8 cellular contexts compared by ENCODE assay signal in genomic region chr1:26853156-26853555, GRCh38. TPM values are rescaled to one million over a fixed set of nuclear protein-coding genes. Genes with fewer than 3 reads are reported as not detected.
A peak's percentile ranks its signal among the peaks of the same experiment; 100 is the strongest.
DNase-seq lines count a peak whose midpoint lies in the region; ATAC-seq, FAIRE-seq and TF ChIP-seq lines count a peak whose summit lies in the region.

No MANE protein-coding gene starts in this region.

- DNase-seq in A673 (ENCODE audit: low spot score) (peak; percentile 83), GM13976 (ENCODE audit: low spot score) (peak; percentile 83), NCI-H2227 (lab: John Stamatoyannopoulos, UW; ENCODE audit: unreplicated experiment) (peak; percentile 80), cerebellar cortex (ENCODE audit: low spot score) (peak; percentile 72), HepG2 (ENCODE audit: low spot score) (peak; percentile 76), cortex of kidney (lab: John Stamatoyannopoulos, UW) (no peak)
- peak; percentile 74 for DNase-seq in activated CD4-positive, alpha-beta T cell treated with anti-CD3 and anti-CD28 coated beads for 1 hour
- peak; percentile 75 for DNase-seq in stimulated activated CD4-positive, alpha-beta T cell treated with anti-CD3 and anti-CD28 coated beads, Interleukin-4, amount 100 ng/mL, for 48 hours (ENCODE audit: low read depth in 2 of 2)

- POLR2A ChIA-PET in A673 (lab: Charles Lee; ENCODE audit: low non-redundant PET) (no interaction called here), HepG2 (lab: Yijun Ruan, JAX) (no interaction called here)

- H3K4me1 ChIP-seq in A673 (ENCODE audit: insufficient read depth, low read length, poor library complexity, severe bottlenecking), result no peaks in the 10 kb centered on the region
- peaks cover 17% of the 10 kb centered on the region for H3K4me1 ChIP-seq in HepG2 (ENCODE audit: insufficient read depth, low read length)

- H3K4me2 ChIP-seq in HepG2 (ENCODE audit: low read depth, low read length), result no peak overlapping the region

- CTCF ChIA-PET in A673 (lab: Charles Lee) (no interaction called here), HepG2 (lab: Yijun Ruan, JAX; ENCODE audit: low intra/inter-chr PET ratio, low total read pairs) (interaction anchor here (2.1 kb wide), 1 partner anchor 25 kb away, joined by 26 read pairs; no protein-coding TSS in a partner anchor)

- no peak overlapping the region for H3K9ac ChIP-seq in HepG2 (ENCODE audit: insufficient read depth, low read depth, low read length)

- no peak overlapping the region for H2AFZ ChIP-seq in HepG2 (ENCODE audit: low read length)

- H3K9me3 ChIP-seq in A673 (ENCODE audit: low read depth, low read length, poor library complexity, severe bottlenecking), result no peaks in the 10 kb centered on the region
- H3K9me3 ChIP-seq in HepG2 (ENCODE audit: low read length), result no peaks in the 10 kb centered on the region

- H3K27ac ChIP-seq in A673 (ENCODE audit: low read depth, low read length, poor library complexity, severe bottlenecking) (no peak overlapping the region), HepG2 (ENCODE audit: extremely low read length, insufficient read depth, low read length) (no peak overlapping the region)

- H3K4me3 ChIP-seq in A673 (ENCODE audit: low read depth, low read length, poor library complexity, severe bottlenecking) (no peak overlapping the region), HepG2 (replicated peaks in 1 of 3; ENCODE audit: insufficient read depth in 1 of 3, low read depth in 2 of 3, low read length in 3 of 3) (no peak overlapping the region)

- peak; percentile 90 for FAIRE-seq in HepG2 (lab: Jason Lieb, UNC)

- TF ChIP-seq CTCF in A673 (conservative IDR thresholded peaks at IDR 0.05; ENCODE audit: low read depth, low read length), result peak; percentile 91
- peak; percentile 63 for TF ChIP-seq CTCF in GM13976 (IDR thresholded peaks at IDR 0.05; ENCODE audit: borderline replicate concordance, control extremely low read depth, extremely low read depth, insufficient read depth, missing control alignments)
- peak; percentile 93 for TF ChIP-seq CTCF in HepG2 (CRISPR knock-in tag; IDR thresholded peaks at IDR 0.05)

- TF ChIP-seq EP300 in HepG2 (IDR thresholded peaks at IDR 0.05; ENCODE audit: low read depth in 2 of 2, low read length in 2 of 2) (no peak), HepG2 (CRISPR knock-in tag; IDR thresholded peaks at IDR 0.05; ENCODE audit: borderline replicate concordance) (no peak)

- in situ Hi-C loops in GM13976 (cut with MboI; ENCODE audit: low sequenced_read_pairs, unreplicated experiment) (no loop called here), HepG2 (cut with HindIII; ENCODE audit: extremely low pct_ligation_motif_present, low pct_unique_long_range_greater_than_20kb) (no loop called here)

- BruUV-seq in A673 (replicated peaks; lab: Mats Ljungman, UMichigan) (no TSS peak), HepG2 (replicated peaks; lab: Mats Ljungman, UMichigan) (no TSS peak)

- H3K27me3 ChIP-seq in A673 (replicated peaks; ENCODE audit: insufficient read depth, low read depth, low read length, poor library complexity) (no peaks in the 10 kb centered on the region), HepG2 (ENCODE audit: control insufficient read depth in 1 of 2, insufficient read depth in 2 of 2, low read length in 2 of 2) (no peaks in the 10 kb centered on the region)

- 56% methylated on average over 3 of the region's 3 CpGs for WGBS in HepG2 (ENCODE audit: low lambda C conversion rate)

- TF ChIP-seq RAD21 in HepG2 (CRISPR knock-in tag; IDR thresholded peaks at IDR 0.05), result peak; percentile 90

- no peaks in the 10 kb centered on the region for H4K20me1 ChIP-seq in HepG2 (ENCODE audit: insufficient read depth, low read length)

- H3K79me2 ChIP-seq in HepG2 (ENCODE audit: insufficient read depth, low read length), result no peaks in the 10 kb centered on the region

- H3K36me3 ChIP-seq in A673 (ENCODE audit: insufficient read depth, low read length, poor library complexity, severe bottlenecking), result peaks cover 56% of the 10 kb centered on the region
- H3K36me3 ChIP-seq in HepG2 (replicated peaks in 1 of 2; ENCODE audit: control insufficient read depth in 1 of 2, insufficient read depth in 2 of 2, low read length in 2 of 2), result peaks cover 26 to 51% of the 10 kb centered on the region in 2 experiments

- no peak for TF ChIP-seq POLR2A in HepG2 (IDR thresholded peaks at IDR 0.05; ENCODE audit: insufficient read depth in 1 of 2, low read depth in 2 of 2, low read length in 2 of 2)

- ATAC-seq in HepG2, result peak; percentile 90

- intact Hi-C loops in A673 (cut with micrococcal nuclease; ENCODE audit: unreplicated experiment) (no loop called here), HepG2 (cut with micrococcal nuclease; ENCODE audit: unreplicated experiment) (loop anchor here (1.0 kb wide), 1 partner anchor 25 kb away; no protein-coding TSS in a partner anchor)

RNA-seq across cellular contexts. Expression of gene SFN, which starts 9.8 kb away (rescaled TPM):
- total RNA-seq in A673 (2021) (0.24 TPM in 1 of 2 replicates, not detected in the other), HepG2 (2016; rRNA removed; fragmentation: Illumina TruSeq; extraction: Trizol) (5.6 and 6.8 TPM in 2 replicates)
- 1.2 and 1.3 TPM in 2 replicates for total RNA-seq in HepG2 (2016; cell fraction: cytosol; rRNA removed; fragmentation: Illumina TruSeq; extraction: Trizol; ENCODE audit: low read depth)
- total RNA-seq in HepG2 (2016; cell fraction: insoluble cytoplasmic fraction; rRNA removed; fragmentation: Illumina TruSeq; extraction: Trizol), result 6.1 and 6.5 TPM in 2 replicates
- 2.4 and 2.5 TPM in 2 replicates for total RNA-seq in HepG2 (2016; cell fraction: membrane; rRNA removed; fragmentation: Illumina TruSeq; extraction: Trizol)
- 2.2 and 3.0 TPM in 2 replicates for total RNA-seq in HepG2 (2016; cell fraction: nucleus; rRNA removed; fragmentation: Illumina TruSeq; extraction: Trizol)
- 4.0 and 4.3 TPM in 2 replicates for polyA plus RNA-seq in HepG2 (2011; rRNA removed)
- 2.8 and 3.9 TPM in 2 replicates for polyA plus RNA-seq in HepG2 (2011; cell fraction: cytosol; rRNA removed)
- 1.8 and 2.5 TPM in 2 replicates for polyA plus RNA-seq in HepG2 (2011; cell fraction: nucleus; rRNA removed)
- 4.0 and 4.4 TPM in 2 replicates for polyA plus RNA-seq in HepG2 (2012)
- polyA plus RNA-seq in HepG2 (2016; cell fraction: cytosol; fragmentation: Illumina TruSeq; extraction: Trizol; ENCODE audit: low read depth), result 1.4 and 1.6 TPM in 2 replicates
- polyA plus RNA-seq in HepG2 (2016; cell fraction: insoluble cytoplasmic fraction; fragmentation: Illumina TruSeq; extraction: Trizol; ENCODE audit: low read depth), result 9.2 and 11.4 TPM in 2 replicates
- polyA plus RNA-seq in HepG2 (2016; cell fraction: membrane; fragmentation: Illumina TruSeq; extraction: Trizol; ENCODE audit: low read depth), result 2.1 and 2.5 TPM in 2 replicates
- 4.6 and 6.2 TPM in 2 replicates for polyA plus RNA-seq in HepG2 (2016; cell fraction: nucleus; fragmentation: Illumina TruSeq; extraction: Trizol; ENCODE audit: insufficient read depth, low read depth)
- polyA minus RNA-seq in HepG2 (2011; rRNA and poly(A)+ RNA removed; ENCODE audit: low replicate concordance), result 2.2 and 119 TPM in 2 replicates
- polyA minus RNA-seq in HepG2 (2011; cell fraction: cytosol; rRNA and poly(A)+ RNA removed), result 3.0 and 4.8 TPM in 2 replicates
- polyA minus RNA-seq in HepG2 (2011; cell fraction: nucleus; rRNA and poly(A)+ RNA removed), result 0.37 and 1.7 TPM in 2 replicates

RNA-seq across cellular contexts. Expression of gene ZDHHC18, which starts 26.7 kb away (rescaled TPM):
- total RNA-seq in A673 (2021) (27.9 and 31.5 TPM in 2 replicates), HepG2 (2016; rRNA removed; fragmentation: Illumina TruSeq; extraction: Trizol) (9.0 and 13.2 TPM in 2 replicates)
- 6.6 and 7.7 TPM in 2 replicates for total RNA-seq in HepG2 (2016; cell fraction: cytosol; rRNA removed; fragmentation: Illumina TruSeq; extraction: Trizol; ENCODE audit: low read depth)
- 7.9 and 11.9 TPM in 2 replicates for total RNA-seq in HepG2 (2016; cell fraction: insoluble cytoplasmic fraction; rRNA removed; fragmentation: Illumina TruSeq; extraction: Trizol)
- total RNA-seq in HepG2 (2016; cell fraction: membrane; rRNA removed; fragmentation: Illumina TruSeq; extraction: Trizol), result 21.8 and 26.5 TPM in 2 replicates
- 9.5 and 10.6 TPM in 2 replicates for total RNA-seq in HepG2 (2016; cell fraction: nucleus; rRNA removed; fragmentation: Illumina TruSeq; extraction: Trizol)
- 35.3 and 40.6 TPM in 2 replicates for polyA plus RNA-seq in HepG2 (2011; rRNA removed)
- 29.0 and 30.0 TPM in 2 replicates for polyA plus RNA-seq in HepG2 (2011; cell fraction: cytosol; rRNA removed)
- 32.6 and 39.8 TPM in 2 replicates for polyA plus RNA-seq in HepG2 (2011; cell fraction: nucleus; rRNA removed)
- polyA plus RNA-seq in HepG2 (2012), result 12.9 and 16.3 TPM in 2 replicates
- 13.9 and 14.2 TPM in 2 replicates for polyA plus RNA-seq in HepG2 (2016; cell fraction: cytosol; fragmentation: Illumina TruSeq; extraction: Trizol; ENCODE audit: low read depth)
- 13.2 and 16.6 TPM in 2 replicates for polyA plus RNA-seq in HepG2 (2016; cell fraction: insoluble cytoplasmic fraction; fragmentation: Illumina TruSeq; extraction: Trizol; ENCODE audit: low read depth)
- polyA plus RNA-seq in HepG2 (2016; cell fraction: membrane; fragmentation: Illumina TruSeq; extraction: Trizol; ENCODE audit: low read depth), result 30.8 and 32.0 TPM in 2 replicates
- 19.3 and 23.8 TPM in 2 replicates for polyA plus RNA-seq in HepG2 (2016; cell fraction: nucleus; fragmentation: Illumina TruSeq; extraction: Trizol; ENCODE audit: insufficient read depth, low read depth)
- polyA minus RNA-seq in HepG2 (2011; rRNA and poly(A)+ RNA removed; ENCODE audit: low replicate concordance), result 33.5 and 53.0 TPM in 2 replicates
- polyA minus RNA-seq in HepG2 (2011; cell fraction: cytosol; rRNA and poly(A)+ RNA removed), result 11.3 and 14.6 TPM in 2 replicates
- polyA minus RNA-seq in HepG2 (2011; cell fraction: nucleus; rRNA and poly(A)+ RNA removed), result 8.4 and 8.7 TPM in 2 replicates

RNA-seq across cellular contexts. Expression of gene GPN2, which starts 36.9 kb away (rescaled TPM):
- total RNA-seq in A673 (2021) (40.8 and 41.4 TPM in 2 replicates), HepG2 (2016; rRNA removed; fragmentation: Illumina TruSeq; extraction: Trizol) (19.3 and 22.9 TPM in 2 replicates)
- total RNA-seq in HepG2 (2016; cell fraction: cytosol; rRNA removed; fragmentation: Illumina TruSeq; extraction: Trizol; ENCODE audit: low read depth), result 1.8 and 2.5 TPM in 2 replicates
- 20.8 and 22.5 TPM in 2 replicates for total RNA-seq in HepG2 (2016; cell fraction: insoluble cytoplasmic fraction; rRNA removed; fragmentation: Illumina TruSeq; extraction: Trizol)
- 4.7 and 7.3 TPM in 2 replicates for total RNA-seq in HepG2 (2016; cell fraction: membrane; rRNA removed; fragmentation: Illumina TruSeq; extraction: Trizol)
- 10.8 and 13.7 TPM in 2 replicates for total RNA-seq in HepG2 (2016; cell fraction: nucleus; rRNA removed; fragmentation: Illumina TruSeq; extraction: Trizol)
- 38.9 and 41.8 TPM in 2 replicates for polyA plus RNA-seq in HepG2 (2011; rRNA removed)
- polyA plus RNA-seq in HepG2 (2011; cell fraction: cytosol; rRNA removed), result 16.3 and 25.9 TPM in 2 replicates
- 29.9 and 35.0 TPM in 2 replicates for polyA plus RNA-seq in HepG2 (2011; cell fraction: nucleus; rRNA removed)
- polyA plus RNA-seq in HepG2 (2012), result 14.4 and 15.5 TPM in 2 replicates
- 4.8 and 5.2 TPM in 2 replicates for polyA plus RNA-seq in HepG2 (2016; cell fraction: cytosol; fragmentation: Illumina TruSeq; extraction: Trizol; ENCODE audit: low read depth)
- polyA plus RNA-seq in HepG2 (2016; cell fraction: insoluble cytoplasmic fraction; fragmentation: Illumina TruSeq; extraction: Trizol; ENCODE audit: low read depth), result 31.8 and 35.9 TPM in 2 replicates
- polyA plus RNA-seq in HepG2 (2016; cell fraction: membrane; fragmentation: Illumina TruSeq; extraction: Trizol; ENCODE audit: low read depth), result 8.5 and 9.5 TPM in 2 replicates
- 31.5 and 47.0 TPM in 2 replicates for polyA plus RNA-seq in HepG2 (2016; cell fraction: nucleus; fragmentation: Illumina TruSeq; extraction: Trizol; ENCODE audit: insufficient read depth, low read depth)
- 46.8 and 68.0 TPM in 2 replicates for polyA minus RNA-seq in HepG2 (2011; rRNA and poly(A)+ RNA removed; ENCODE audit: low replicate concordance)
- polyA minus RNA-seq in HepG2 (2011; cell fraction: cytosol; rRNA and poly(A)+ RNA removed), result 18.6 and 24.9 TPM in 2 replicates
- polyA minus RNA-seq in HepG2 (2011; cell fraction: nucleus; rRNA and poly(A)+ RNA removed), result 11.1 and 15.8 TPM in 2 replicates

RNA-seq across cellular contexts. Expression of gene GPATCH3, which starts 47.1 kb away (rescaled TPM):
- total RNA-seq in A673 (2021) (17.5 and 19.5 TPM in 2 replicates), HepG2 (2016; rRNA removed; fragmentation: Illumina TruSeq; extraction: Trizol) (11.0 and 12.5 TPM in 2 replicates)
- 1.6 and 3.3 TPM in 2 replicates for total RNA-seq in HepG2 (2016; cell fraction: cytosol; rRNA removed; fragmentation: Illumina TruSeq; extraction: Trizol; ENCODE audit: low read depth)
- 11.4 and 14.1 TPM in 2 replicates for total RNA-seq in HepG2 (2016; cell fraction: insoluble cytoplasmic fraction; rRNA removed; fragmentation: Illumina TruSeq; extraction: Trizol)
- total RNA-seq in HepG2 (2016; cell fraction: membrane; rRNA removed; fragmentation: Illumina TruSeq; extraction: Trizol), result 8.6 and 9.5 TPM in 2 replicates
- 9.7 and 10.0 TPM in 2 replicates for total RNA-seq in HepG2 (2016; cell fraction: nucleus; rRNA removed; fragmentation: Illumina TruSeq; extraction: Trizol)
- polyA plus RNA-seq in HepG2 (2011; rRNA removed), result 6.8 and 8.3 TPM in 2 replicates
- 5.6 TPM in 2 replicates for polyA plus RNA-seq in HepG2 (2011; cell fraction: cytosol; rRNA removed)
- polyA plus RNA-seq in HepG2 (2011; cell fraction: nucleus; rRNA removed), result 12.9 and 16.4 TPM in 2 replicates
- polyA plus RNA-seq in HepG2 (2012), result 7.4 and 8.5 TPM in 2 replicates
- 3.5 and 4.5 TPM in 2 replicates for polyA plus RNA-seq in HepG2 (2016; cell fraction: cytosol; fragmentation: Illumina TruSeq; extraction: Trizol; ENCODE audit: low read depth)
- polyA plus RNA-seq in HepG2 (2016; cell fraction: insoluble cytoplasmic fraction; fragmentation: Illumina TruSeq; extraction: Trizol; ENCODE audit: low read depth), result 12.3 and 14.3 TPM in 2 replicates
- polyA plus RNA-seq in HepG2 (2016; cell fraction: membrane; fragmentation: Illumina TruSeq; extraction: Trizol; ENCODE audit: low read depth), result 6.7 and 7.6 TPM in 2 replicates
- polyA plus RNA-seq in HepG2 (2016; cell fraction: nucleus; fragmentation: Illumina TruSeq; extraction: Trizol; ENCODE audit: insufficient read depth, low read depth), result 18.7 and 22.1 TPM in 2 replicates
- polyA minus RNA-seq in HepG2 (2011; rRNA and poly(A)+ RNA removed; ENCODE audit: low replicate concordance), result 9.9 and 10.4 TPM in 2 replicates
- polyA minus RNA-seq in HepG2 (2011; cell fraction: cytosol; rRNA and poly(A)+ RNA removed), result 4.6 and 4.9 TPM in 2 replicates
- polyA minus RNA-seq in HepG2 (2011; cell fraction: nucleus; rRNA and poly(A)+ RNA removed), result 9.9 and 10.8 TPM in 2 replicates
